ENCODE assay signal across 26 cellular contexts in the genomic region with DNA sequence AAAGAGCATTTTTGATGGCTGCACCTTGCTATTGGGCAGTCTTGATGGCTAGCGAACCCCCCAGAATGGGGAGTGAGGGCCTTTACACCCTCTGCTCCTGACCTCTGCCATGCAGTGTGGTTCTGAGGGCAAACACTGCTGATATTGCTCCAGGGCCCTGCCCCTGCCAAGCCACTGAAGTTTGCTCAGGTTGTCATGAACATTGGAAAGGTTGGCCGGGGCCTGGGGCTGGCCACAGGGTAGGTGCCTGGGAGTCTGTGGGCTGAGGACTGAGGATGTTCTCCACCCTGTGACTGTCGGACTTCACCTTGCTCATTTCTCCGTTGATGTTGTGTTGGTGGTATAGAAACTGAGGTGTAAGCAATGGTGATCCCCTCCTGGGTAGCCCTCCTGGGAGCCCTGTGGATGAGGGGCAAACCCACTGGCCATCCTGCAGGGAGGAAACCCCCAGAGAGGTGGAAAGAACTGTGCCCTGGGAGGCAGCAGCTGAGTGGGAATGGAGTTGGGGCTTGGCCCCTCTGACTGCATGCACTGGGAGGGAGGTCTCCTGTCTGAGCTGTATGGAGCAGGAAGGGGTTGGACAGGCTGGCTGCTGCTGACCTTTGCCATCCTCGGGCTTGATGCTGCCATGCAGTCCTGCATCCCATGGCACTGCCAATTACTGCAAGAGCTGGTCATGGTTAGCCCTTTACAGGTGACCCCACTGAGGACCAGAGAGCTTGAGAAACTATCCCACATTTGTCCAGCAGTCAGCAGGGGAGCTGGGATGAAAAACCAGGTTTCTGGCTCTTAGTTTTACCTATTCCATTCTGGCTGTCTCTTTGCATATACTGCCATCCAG.
"Had no signal": no experiment of that assay in that cellular context is flagged by ENCODE, and none has a peak within 500 bp of the region (broad histone marks: within the 10 kb centered on the region; RNA-seq: fewer than 3 reads in every experiment).

No MANE protein-coding gene starts in this region.

- H3K9ac ChIP-seq: parathyroid adenoma had no signal

- H3K4me1 ChIP-seq: heart left ventricle, left ventricle myocardium inferior, parathyroid adenoma, psoas muscle, right lobe of liver, stomach, tibial artery had no signal

- H3K27me3 ChIP-seq: heart left ventricle, right lobe of liver, stomach, suprapubic skin, tibial artery, uterus had no signal

- H3K36me3 Mint-ChIP-seq: naive thymus-derived CD4-positive, alpha-beta T cell; natural killer cell treated with Interleukin-12 subunit alpha and Interleukin-12 subunit beta and Interleukin-15 and Interleukin-18, amount 100 ng/mL, for 72 hours; stimulated activated naive B cell treated with anti-CD40 and anti-IgM and Interleukin-4, amounts not matched to agents 10 μg/mL and 1 μg/mL and 100 μg/mL, for 72 hours had no signal

- H3K4me3 Mint-ChIP-seq: naive thymus-derived CD4-positive, alpha-beta T cell; natural killer cell treated with Interleukin-12 subunit alpha and Interleukin-12 subunit beta and Interleukin-15 and Interleukin-18, amount 100 ng/mL, for 72 hours; stimulated activated naive B cell treated with anti-CD40 and anti-IgM and Interleukin-4, amounts not matched to agents 10 μg/mL and 1 μg/mL and 100 μg/mL, for 72 hours had no signal

- H3K36me3 ChIP-seq: heart left ventricle, left ventricle myocardium inferior, right lobe of liver, stomach, suprapubic skin, thoracic aorta, tibial artery, uterus had no signal

- H3K27ac Mint-ChIP-seq: naive thymus-derived CD4-positive, alpha-beta T cell; natural killer cell treated with Interleukin-12 subunit alpha and Interleukin-12 subunit beta and Interleukin-15 and Interleukin-18, amount 100 ng/mL, for 72 hours; stimulated activated naive B cell treated with anti-CD40 and anti-IgM and Interleukin-4, amounts not matched to agents 10 μg/mL and 1 μg/mL and 100 μg/mL, for 72 hours had no signal

- H3K27me3 Mint-ChIP-seq: stimulated activated naive B cell treated with anti-CD40 and anti-IgM and Interleukin-4, amounts not matched to agents 10 μg/mL and 1 μg/mL and 100 μg/mL, for 72 hours had no signal

- H2AFZ ChIP-seq: parathyroid adenoma had no signal

- H3K4me3 ChIP-seq: heart left ventricle, left ventricle myocardium inferior, lung, mucosa of descending colon, psoas muscle, right lobe of liver, smooth muscle cell, stomach, suprapubic skin, thoracic aorta, tibial artery, uterus had no signal

- H3K9me3 ChIP-seq: heart left ventricle, left ventricle myocardium inferior, mucosa of descending colon, psoas muscle, right lobe of liver, stomach, suprapubic skin, thoracic aorta, tibial artery, uterus had no signal

- ATAC-seq: heart left ventricle; left colon; mucosa of descending colon; naive thymus-derived CD4-positive, alpha-beta T cell; psoas muscle; right lobe of liver; stimulated activated naive CD8-positive, alpha-beta T cell treated with anti-CD3 and anti-CD28 coated beads, Interleukin-15, Interleukin-2, amounts not matched to agents 100 U/mL and 50 U/mL, for 24 hours had no signal

- H3K79me2 ChIP-seq: parathyroid adenoma had no signal

- H3K4me2 ChIP-seq: smooth muscle cell had no signal

- H3K27ac ChIP-seq: heart left ventricle, left ventricle myocardium inferior, parathyroid adenoma, psoas muscle, right lobe of liver, stomach, suprapubic skin, thoracic aorta, tibial artery, uterus had no signal

- H3K4me1 Mint-ChIP-seq: naive thymus-derived CD4-positive, alpha-beta T cell; stimulated activated naive B cell treated with anti-CD40 and anti-IgM and Interleukin-4, amounts not matched to agents 10 μg/mL and 1 μg/mL and 100 μg/mL, for 72 hours had no signal

- H3K9me3 Mint-ChIP-seq: natural killer cell treated with Interleukin-12 subunit alpha and Interleukin-12 subunit beta and Interleukin-15 and Interleukin-18, amount 100 ng/mL, for 72 hours had no signal

- DNase-seq: heart left ventricle; hippocampal formation; kidney; left colon; left ventricle myocardium inferior; mesendoderm; midbrain; mucosa of descending colon; naive thymus-derived CD4-positive, alpha-beta T cell; nucleus accumbens; psoas muscle; stimulated activated CD4-positive, alpha-beta T cell treated with anti-CD3 and anti-CD28 coated beads, Interleukin-1b, Interleukin-23, amount 100 ng/mL, for 48 hours; stimulated activated CD4-positive, alpha-beta T cell treated with anti-CD3 and anti-CD28 coated beads, Interleukin-2, amount 100 ng/mL, for 48 hours; stimulated activated naive B cell treated with anti-CD40 and anti-IgM and Interleukin-4, amounts not matched to agents 10 μg/mL and 1 μg/mL and 100 μg/mL, for 72 hours; stimulated activated naive CD8-positive, alpha-beta T cell treated with anti-CD3 and anti-CD28 coated beads, Interleukin-15, Interleukin-2, amounts not matched to agents 100 U/mL and 50 U/mL, for 24 hours; stomach; tibial artery; trophoblast cell; uterus had no signal
